9 cellular contexts compared by ENCODE assay signal in genomic region chr6:1436334-1437306, GRCh38. TPM values are rescaled to one million over a fixed set of nuclear protein-coding genes. Genes with fewer than 3 reads are reported as not detected.
DNase-seq lines count a peak whose midpoint lies in the region; ATAC-seq and TF ChIP-seq lines count a peak whose summit lies in the region.
"Had no signal": no experiment of that assay in that cellular context is flagged by ENCODE, and none has a peak within 500 bp of the region (broad histone marks: within the 10 kb centered on the region; RNA-seq: fewer than 3 reads in every experiment).

No MANE protein-coding gene starts in this region.

- H3K36me3 ChIP-seq in fibroblast of lung (ENCODE audit: control insufficient read depth, insufficient read depth, low read length) = no peaks in the 10 kb centered on the region

- no peaks in the 10 kb centered on the region for H3K36me3 Mint-ChIP-seq in HFFc6 (ENCODE audit: low read depth)
- no peaks in the 10 kb centered on the region for H3K36me3 Mint-ChIP-seq in activated CD8-positive, alpha-beta T cell treated with anti-CD3 and anti-CD28 coated beads, Interleukin-2, amount 10 ng/mL, durations not matched to agents 7 days and 5 days (ENCODE audit: low read depth)
- no peaks in the 10 kb centered on the region for H3K36me3 Mint-ChIP-seq in nephron (ENCODE audit: low read depth)
- H3K36me3 Mint-ChIP-seq: activated naive CD8-positive, alpha-beta T cell had no signal

- DNase-seq in Daoy (ENCODE audit: low read depth) (peak; percentile 69), HFFc6 (peak; percentile 70), NCI-H748 treated with DMSO at 0.1 percent for 48 hours (lab: John Stamatoyannopoulos, UW) (peak; percentile 59), fibroblast of lung (ENCODE audit: low read depth in 2 of 2) (peak; percentile 43 to 77)
- peak; percentile 69 for DNase-seq in activated CD8-positive, alpha-beta T cell treated with anti-CD3 and anti-CD28 coated beads, Interleukin-2, amount 10 ng/mL, durations not matched to agents 7 days and 5 days
- DNase-seq in effector CD8-positive, alpha-beta T cell (lab: John Stamatoyannopoulos, UW) = no peak

- H4K20me1 ChIP-seq in fibroblast of lung (ENCODE audit: control insufficient read depth, extremely low read depth, insufficient read depth, low read length) = no peaks in the 10 kb centered on the region

- H3K4me2 ChIP-seq in fibroblast of lung (ENCODE audit: extremely low read depth, insufficient read depth, low read length) = peak overlapping the region; percentile 37

- no peaks in the 10 kb centered on the region for H3K9me3 ChIP-seq in fibroblast of lung (ENCODE audit: control insufficient read depth, insufficient read depth, low read depth, low read length)

- H3K27ac Mint-ChIP-seq in HFFc6 = no peak overlapping the region
- H3K27ac Mint-ChIP-seq in activated CD8-positive, alpha-beta T cell treated with anti-CD3 and anti-CD28 coated beads, Interleukin-2, amount 10 ng/mL, durations not matched to agents 7 days and 5 days = no peak overlapping the region
- H3K27ac Mint-ChIP-seq in nephron = no peak overlapping the region
- H3K27ac Mint-ChIP-seq: activated naive CD8-positive, alpha-beta T cell had no signal

- ATAC-seq in activated CD8-positive, alpha-beta T cell treated with anti-CD3 and anti-CD28 coated beads, Interleukin-2, amount 10 ng/mL, durations not matched to agents 7 days and 5 days = peak; percentile 63
- no peak for ATAC-seq in GM19455 (IDR thresholded peaks at IDR 0.05; ENCODE audit: unreplicated experiment)

- no peak overlapping the region for H3K4me3 ChIP-seq in fibroblast of lung (replicated peaks in 1 of 4; ENCODE audit: control extremely low read depth in 1 of 4, insufficient read depth in 1 of 4, low read depth in 3 of 4, low read length in 4 of 4)

- TF ChIP-seq CTCF in HFFc6 (IDR thresholded peaks at IDR 0.05) (peak; percentile 91), fibroblast of lung (conservative IDR thresholded peaks at IDR 0.05 in 1 of 2, IDR thresholded peaks at IDR 0.05 in 1 of 2; ENCODE audit: low read depth in 1 of 2, low read length in 2 of 2) (peak; percentile 69 to 77), nephron (IDR thresholded peaks at IDR 0.05; ENCODE audit: unreplicated experiment in 3 of 3) (peak; percentile 84 to 90 (median 88))

- no peaks in the 10 kb centered on the region for H3K79me2 ChIP-seq in fibroblast of lung (ENCODE audit: control insufficient read depth, insufficient read depth, low read length)

- peaks cover 17% of the 10 kb centered on the region for H3K27me3 Mint-ChIP-seq in HFFc6 (ENCODE audit: insufficient read depth)
- H3K27me3 Mint-ChIP-seq in activated CD8-positive, alpha-beta T cell treated with anti-CD3 and anti-CD28 coated beads, Interleukin-2, amount 10 ng/mL, durations not matched to agents 7 days and 5 days (ENCODE audit: low read depth) = peaks cover 11% of the 10 kb centered on the region
- H3K27me3 Mint-ChIP-seq in nephron (ENCODE audit: low read depth) = peaks cover 47% of the 10 kb centered on the region

- POLR2A ChIA-PET in activated CD8-positive, alpha-beta T cell treated with anti-CD3 and anti-CD28 coated beads, Interleukin-2, amount 10 ng/mL, durations not matched to agents 7 days and 5 days (lab: Charles Lee) = no interaction called here

- H3K27ac ChIP-seq in fibroblast of lung (ENCODE audit: insufficient read depth, low read length) = no peak overlapping the region

- H3K4me3 Mint-ChIP-seq in HFFc6 (peak overlapping the region; percentile 28), nephron (no peak overlapping the region)
- no peak overlapping the region for H3K4me3 Mint-ChIP-seq in activated CD8-positive, alpha-beta T cell treated with anti-CD3 and anti-CD28 coated beads, Interleukin-2, amount 10 ng/mL, durations not matched to agents 7 days and 5 days
- H3K4me3 Mint-ChIP-seq: activated naive CD8-positive, alpha-beta T cell had no signal

- H3K4me1 ChIP-seq in fibroblast of lung (ENCODE audit: control insufficient read depth, extremely low read depth, insufficient read depth, low read length) = peaks cover 3% of the 10 kb centered on the region

- peaks cover 12% of the 10 kb centered on the region for H3K4me1 Mint-ChIP-seq in HFFc6 (ENCODE audit: low read depth)
- H3K4me1 Mint-ChIP-seq in activated CD8-positive, alpha-beta T cell treated with anti-CD3 and anti-CD28 coated beads, Interleukin-2, amount 10 ng/mL, durations not matched to agents 7 days and 5 days (ENCODE audit: low read depth) = no peaks in the 10 kb centered on the region
- H3K4me1 Mint-ChIP-seq in nephron = no peaks in the 10 kb centered on the region

- H3K9ac ChIP-seq in fibroblast of lung (ENCODE audit: insufficient read depth, low read length) = no peak overlapping the region

- H3K27me3 ChIP-seq in fibroblast of lung (ENCODE audit: control insufficient read depth, insufficient read depth, low read length) = no peaks in the 10 kb centered on the region

- no peaks in the 10 kb centered on the region for H3K9me3 Mint-ChIP-seq in HFFc6
- H3K9me3 Mint-ChIP-seq in activated CD8-positive, alpha-beta T cell treated with anti-CD3 and anti-CD28 coated beads, Interleukin-2, amount 10 ng/mL, durations not matched to agents 7 days and 5 days (ENCODE audit: insufficient read depth) = no peaks in the 10 kb centered on the region
- H3K9me3 Mint-ChIP-seq in nephron = peaks cover 5% of the 10 kb centered on the region

- H2AFZ ChIP-seq in fibroblast of lung (ENCODE audit: low read length) = no peak overlapping the region

- CTCF ChIA-PET in activated CD8-positive, alpha-beta T cell treated with anti-CD3 and anti-CD28 coated beads, Interleukin-2, amount 10 ng/mL, durations not matched to agents 7 days and 5 days (lab: Charles Lee) = interaction anchor here (0.7 to 1.7 kb wide), 9 partner anchors 10 to 846 kb away, joined by 3 to 6 read pairs (median 4); no protein-coding TSS in a partner anchor

RNA-seq across cellular contexts. Expression of gene FOXF2, which starts 47.2 kb away (rescaled TPM):
- 1.6 and 2.7 TPM in 2 replicates for total RNA-seq in Daoy (2014; rRNA removed; shearing (Covaris generic))
- 10 to 100 TPM; 15.4 to 31.8 (median 29.5) TPM for total RNA-seq in HFFc6 (2021; fragmentation: NEBNext Ultra II Directional; extraction: Animal tissue kit (Norgen Biotek cat#: 25700))
- total RNA-seq in activated CD8-positive, alpha-beta T cell treated with anti-CD3 and anti-CD28 coated beads, Interleukin-2, amount 10 ng/mL, durations not matched to agents 7 days and 5 days = not detected
- total RNA-seq in fibroblast of lung = 29.3 and 32.9 TPM in 2 replicates
- polyA plus RNA-seq in fibroblast of lung = 42.5 and 51.7 TPM in 2 replicates
- 43.8 and 52.1 TPM in 2 replicates for polyA plus RNA-seq in fibroblast of lung (2012)
- polyA minus RNA-seq in fibroblast of lung (ENCODE audit: low replicate concordance) = 51.3 and 72.9 TPM in 2 replicates
